ENCODE assay signal across 21 cellular contexts in the genomic region with DNA sequence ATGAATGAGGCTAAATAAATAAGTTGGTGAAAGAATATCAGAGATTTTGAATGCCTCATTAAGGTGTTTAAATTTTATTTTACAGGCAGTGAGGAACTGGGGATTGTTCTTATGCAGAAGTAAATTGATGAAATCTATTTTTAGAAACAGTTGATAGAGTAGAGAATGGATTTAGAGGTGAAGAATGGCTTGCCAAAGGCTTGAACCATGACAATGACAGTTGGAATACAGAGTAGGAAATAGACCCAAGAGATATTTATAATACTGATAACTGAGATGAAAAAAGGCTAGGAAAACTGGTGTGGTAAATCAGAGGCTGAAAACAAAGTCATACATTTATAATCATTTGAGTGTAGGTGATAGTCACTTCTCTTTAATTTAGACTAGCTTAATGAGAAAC. TPM values are rescaled to one million over a fixed set of nuclear protein-coding genes. Genes with fewer than 3 reads are reported as not detected.
DNase-seq lines count a peak whose midpoint lies in the region; ATAC-seq, FAIRE-seq and TF ChIP-seq lines count a peak whose summit lies in the region.
"Had no signal": no experiment of that assay in that cellular context is flagged by ENCODE, and none has a peak within 500 bp of the region (broad histone marks: within the 10 kb centered on the region; RNA-seq: fewer than 3 reads in every experiment).

No MANE protein-coding gene starts in this region.

- no peak overlapping the region for H3K4me2 ChIP-seq in astrocyte (ENCODE audit: low read length)
- H3K4me2 ChIP-seq in GM23248 (ENCODE audit: unreplicated experiment): no peak overlapping the region
- H3K4me2 ChIP-seq: BLaER1 had no signal

- no peak for TF ChIP-seq CTCF in astrocyte (IDR thresholded peaks at IDR 0.05; ENCODE audit: insufficient read depth, low read depth, low read length)

- H3K27me3 ChIP-seq in astrocyte (ENCODE audit: insufficient read depth, low read length) (no peaks in the 10 kb centered on the region), GM23248 (replicated peaks; ENCODE audit: insufficient read depth) (no peaks in the 10 kb centered on the region)
- H3K27me3 ChIP-seq: BE2C, BLaER1 had no signal

- H3K4me3 ChIP-seq in astrocyte (ENCODE audit: insufficient read depth, low read depth, low read length): no peak overlapping the region
- no peak overlapping the region for H3K4me3 ChIP-seq in GM23248
- H3K4me3 ChIP-seq: BLaER1 had no signal

- intact Hi-C loops in left ventricle myocardium superior (cut with micrococcal nuclease): no loop called here
- intact Hi-C loops in Right ventricle myocardium inferior (cut with DNase I): loop anchor here (10.0 kb wide), 1 partner anchor 57 kb away; no protein-coding TSS in a partner anchor

- no peaks in the 10 kb centered on the region for H3K9me2 ChIP-seq in GM23248 (ENCODE audit: insufficient read depth)

- no peaks in the 10 kb centered on the region for H3K36me3 ChIP-seq in astrocyte (ENCODE audit: insufficient read depth, low read length)
- no peaks in the 10 kb centered on the region for H3K36me3 ChIP-seq in GM23248 (ENCODE audit: low read depth)
- H3K36me3 ChIP-seq: BE2C, BLaER1 had no signal

- H2AFZ ChIP-seq in astrocyte (ENCODE audit: low read depth, low read length) (no peak overlapping the region), GM23248 (no peak overlapping the region)

- no peak overlapping the region for H3K27ac ChIP-seq in astrocyte (ENCODE audit: low read depth, low read length)
- no peak overlapping the region for H3K27ac ChIP-seq in GM23248
- H3K27ac ChIP-seq: BLaER1 had no signal

- H3K79me2 ChIP-seq in astrocyte (ENCODE audit: insufficient read depth, low read length) (no peaks in the 10 kb centered on the region), GM23248 (ENCODE audit: insufficient read depth) (no peaks in the 10 kb centered on the region)

- H3K9me3 ChIP-seq in astrocyte (ENCODE audit: insufficient read depth, low read depth, low read length) (no peaks in the 10 kb centered on the region), GM23248 (ENCODE audit: low read depth) (no peaks in the 10 kb centered on the region)
- H3K9me3 ChIP-seq: BE2C, BLaER1 had no signal

- no peak overlapping the region for H3K4me3 Mint-ChIP-seq in astrocyte (ENCODE audit: unreplicated experiment)
- H3K4me3 Mint-ChIP-seq: CD14-positive monocyte; CD4-positive, alpha-beta memory T cell; CD4-positive, CD25-positive, alpha-beta regulatory T cell; CD8-positive, alpha-beta memory T cell had no signal

- H3K4me1 ChIP-seq in astrocyte (ENCODE audit: insufficient read depth, low read length) (peaks cover 11% of the 10 kb centered on the region), GM23248 (ENCODE audit: insufficient read depth) (peaks cover 14% of the 10 kb centered on the region)
- H3K4me1 ChIP-seq: BE2C, BLaER1 had no signal

- ATAC-seq in left ventricle myocardium superior: peak; percentile 56
- no peak for ATAC-seq in Right ventricle myocardium inferior

- H4K20me1 ChIP-seq in astrocyte (ENCODE audit: insufficient read depth, low read length) (no peaks in the 10 kb centered on the region), GM23248 (ENCODE audit: insufficient read depth) (no peaks in the 10 kb centered on the region)
- H4K20me1 ChIP-seq: BLaER1 had no signal

- no peak for DNase-seq in left ventricle myocardium superior
- DNase-seq in Right ventricle myocardium inferior (ENCODE audit: missing footprints): no peak
- DNase-seq in astrocyte (ENCODE audit: low read depth): no peak
- DNase-seq in activated naive CD4-positive, alpha-beta T cell treated with anti-CD3 and anti-CD28 coated beads, Interleukin-2, amount 50 U/mL, for 16 hours: no peak
- DNase-seq in GM23248: no peak
- DNase-seq: 8988T; ACHN; BE2C; C1 segment of cervical spinal cord; CD4-positive, alpha-beta memory T cell; CD4-positive, CD25-positive, alpha-beta regulatory T cell; CD8-positive, alpha-beta memory T cell; COR-L47; DMS79 treated with DMSO at 0.1 percent for 48 hours; GF-D8 had no signal

- FAIRE-seq in astrocyte (lab: Jason Lieb, UNC): peak; percentile 41
- FAIRE-seq: A204.1, G401.6, GM12891, GM19239 had no signal

- in situ Hi-C loops in GM23248 (cut with MboI): no loop called here

- H3K36me3 Mint-ChIP-seq in astrocyte (ENCODE audit: low read depth, unreplicated experiment): no peaks in the 10 kb centered on the region
- H3K36me3 Mint-ChIP-seq: CD14-positive monocyte; CD4-positive, alpha-beta memory T cell; CD4-positive, CD25-positive, alpha-beta regulatory T cell; CD8-positive, alpha-beta memory T cell had no signal

- H3K4me1 Mint-ChIP-seq in astrocyte (ENCODE audit: low read depth, unreplicated experiment): peaks cover 28% of the 10 kb centered on the region
- H3K4me1 Mint-ChIP-seq: CD4-positive, alpha-beta memory T cell; CD4-positive, CD25-positive, alpha-beta regulatory T cell; CD8-positive, alpha-beta memory T cell had no signal

- H3K27me3 Mint-ChIP-seq in astrocyte (ENCODE audit: low read depth, unreplicated experiment): no peaks in the 10 kb centered on the region
- H3K27me3 Mint-ChIP-seq: CD4-positive, alpha-beta memory T cell; CD4-positive, CD25-positive, alpha-beta regulatory T cell had no signal

- no peak overlapping the region for H3K9ac ChIP-seq in astrocyte (ENCODE audit: low read length)
- no peak overlapping the region for H3K9ac ChIP-seq in GM23248
- H3K9ac ChIP-seq: BLaER1 had no signal

- H3K9me3 Mint-ChIP-seq in astrocyte (ENCODE audit: unreplicated experiment): peaks cover 5% of the 10 kb centered on the region

- peaks cover 14% of the 10 kb centered on the region for H3F3A ChIP-seq in GM23248 (ENCODE audit: insufficient read depth)

- no peak overlapping the region for H3K27ac Mint-ChIP-seq in astrocyte (ENCODE audit: unreplicated experiment)
- H3K27ac Mint-ChIP-seq: CD14-positive monocyte; CD4-positive, alpha-beta memory T cell; CD4-positive, CD25-positive, alpha-beta regulatory T cell; CD8-positive, alpha-beta memory T cell had no signal

RNA-seq across cellular contexts. Expression of gene RBMS3, which starts 39.0 kb away (rescaled TPM):
- 20.7 TPM for total RNA-seq in left ventricle myocardium superior
- total RNA-seq in Right ventricle myocardium inferior: 32.7 TPM
- 32.3 and 33.0 TPM in 2 replicates for total RNA-seq in astrocyte
- 40.0 and 45.7 TPM in 2 replicates for total RNA-seq in GM23248 (2014; rRNA removed; shearing (Covaris generic))
- polyA plus RNA-seq in GM23248 (2016; fragmentation: Nextera tagmentation; extraction: Ambion mirVana): 85.5 and 94.3 TPM in 2 replicates
- polyA plus RNA-seq: CD14-positive monocyte had no signal
